In the genomic region with DNA sequence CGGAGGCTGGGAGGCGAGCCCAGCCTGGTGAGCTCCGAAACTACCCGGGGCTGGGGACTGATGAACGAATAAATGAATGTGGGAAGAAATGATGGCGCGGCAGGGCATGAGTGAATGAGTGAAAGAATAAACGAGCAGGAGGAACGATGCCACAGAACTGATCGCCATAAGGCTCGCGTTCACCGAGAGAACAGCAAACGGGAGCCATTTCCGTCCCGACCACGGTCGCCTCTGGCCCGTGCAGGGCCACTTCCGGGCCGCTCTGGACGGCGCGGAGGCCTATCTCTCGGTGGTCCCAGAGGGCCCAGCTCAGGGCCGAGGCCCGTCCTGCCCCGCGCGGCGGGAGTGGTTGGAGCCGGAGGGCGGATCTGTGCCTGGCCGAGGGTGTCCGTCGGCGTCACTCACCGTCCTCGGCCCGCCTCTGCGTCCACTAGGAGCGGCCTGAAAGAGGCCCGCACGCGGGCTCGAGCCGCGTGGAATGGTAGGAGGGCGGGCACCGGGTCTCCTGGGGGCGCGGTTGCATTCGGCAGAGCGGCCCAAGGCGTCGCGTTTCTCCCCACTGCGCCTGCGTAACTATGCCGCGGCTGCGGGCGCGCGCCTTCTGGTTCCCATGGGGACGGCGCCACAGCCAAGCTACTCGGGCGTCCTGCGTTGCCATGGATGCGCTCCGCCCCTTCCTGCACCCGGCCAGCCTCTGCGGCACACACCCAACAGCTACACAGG, we compare ENCODE assay signal across 8 cellular contexts. TPM values are rescaled to one million over a fixed set of nuclear protein-coding genes. Genes with fewer than 3 reads are reported as not detected.
DNase-seq lines count a peak whose midpoint lies in the region; ATAC-seq, FAIRE-seq and TF ChIP-seq lines count a peak whose summit lies in the region.

A gene (minus strand): TSS at position 480 of the 723 bp plus-strand sequence. CDS start 5,116 bp downstream, outside the sequence.

- no peaks in the 10 kb centered on the region for H3K9me3 ChIP-seq in kidney (ENCODE audit: control insufficient read depth in 1 of 2, low read length in 2 of 2)

- intact Hi-C loops in kidney (cut with DNase I), result no loop called here

- peak within 1 kb of the TSS; percentile 83 to 94 for H3K9ac ChIP-seq in kidney (ENCODE audit: low read length in 2 of 2)

- ATAC-seq in GM19035 (IDR thresholded peaks at IDR 0.05; ENCODE audit: unreplicated experiment) (peak; percentile 85), HG03342 (IDR thresholded peaks at IDR 0.05; ENCODE audit: unreplicated experiment) (peak; percentile 76)

- peak within 1 kb of the TSS; percentile 87 to 96 for H3K27ac ChIP-seq in kidney (ENCODE audit: low read depth in 2 of 2, low read length in 2 of 2)

- no peaks in the 10 kb centered on the region for H3K4me1 ChIP-seq in kidney (ENCODE audit: control insufficient read depth in 1 of 2, insufficient read depth in 1 of 2, low read depth in 1 of 2, low read length in 2 of 2)

- no peak for FAIRE-seq in kidney (lab: Jason Lieb, UNC)

- TF ChIP-seq CTCF in AG10803 (conservative IDR thresholded peaks at IDR 0.05; ENCODE audit: low read length), result no peak
- peak; percentile 1 for TF ChIP-seq CTCF in kidney (IDR thresholded peaks at IDR 0.05; ENCODE audit: borderline replicate concordance, extremely low read depth, insufficient read depth)

- H3K36me3 ChIP-seq in kidney (ENCODE audit: control insufficient read depth in 1 of 2, insufficient read depth in 2 of 2, low read length in 2 of 2), result no peaks in the 10 kb centered on the region

- H3K4me3 ChIP-seq in AG10803 (ENCODE audit: low read length) (peak within 1 kb of the TSS; percentile 80), kidney (ENCODE audit: low read length in 2 of 2) (peak within 1 kb of the TSS; percentile 95 to 96)

- DNase-seq in AG10803 (ENCODE audit: low read depth) (peak; percentile 95), NCI-H345 treated with DMSO at 0.1 percent for 48 hours (lab: John Stamatoyannopoulos, UW; ENCODE audit: unreplicated experiment) (peak; percentile 88), cerebellar cortex (ENCODE audit: low spot score) (peak; percentile 94), kidney (peak; percentile 99)
- peak; percentile 89 for DNase-seq in activated CD4-positive, CD25-positive, alpha-beta regulatory T cell treated with anti-CD3 and anti-CD28 coated beads, Interleukin-2, amount 50 U/mL, for 16 hours (ENCODE audit: low read depth, low spot score)
- peak; percentile 95 for DNase-seq in stimulated activated CD4-positive, alpha-beta T cell treated with anti-CD3 and anti-CD28 coated beads, Interleukin-15, amount 100 ng/mL, for 1 hour (ENCODE audit: low read depth in 1 of 2, low spot score in 1 of 2)

RNA-seq across cellular contexts. Expression of the gene that starts here (rescaled TPM):
- total RNA-seq in kidney, result 5.0 TPM
- polyA plus RNA-seq in kidney (ENCODE audit: insufficient read depth, low read depth, low replicate concordance), result 1.7 TPM

Comparison
In these comparisons a context has a peak if more than half of its experiments do, and no peak if none do; other contexts are left out.
1. Peak in every context shown above with its lines: DNase-seq, ATAC-seq, H3K4me3 ChIP-seq and H3K27ac ChIP-seq.